26 cellular contexts compared by ENCODE assay signal in the genomic region with DNA sequence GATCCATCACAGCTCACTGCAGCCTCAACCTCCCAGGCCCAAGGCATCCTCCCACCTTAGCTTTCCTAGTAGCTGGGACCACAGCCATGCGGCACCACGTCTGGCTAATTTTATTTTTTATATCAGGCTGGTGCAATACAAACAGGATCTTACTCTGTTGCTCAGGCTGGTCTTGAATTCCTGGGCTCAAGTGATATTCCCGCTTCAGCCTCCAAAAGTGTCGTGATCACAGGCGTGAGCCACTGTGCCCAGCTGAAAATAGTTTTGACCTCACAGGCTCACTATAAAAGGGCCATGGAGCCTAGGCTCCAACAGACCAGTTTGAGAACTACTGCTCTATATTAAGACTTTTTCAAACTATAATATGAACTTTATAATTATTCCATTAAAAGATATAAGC. TPM values are rescaled to one million over a fixed set of nuclear protein-coding genes. Genes with fewer than 3 reads are reported as not detected.
A peak's percentile ranks its signal among the peaks of the same experiment; 100 is the strongest.
DNase-seq lines count a peak whose midpoint lies in the region; FAIRE-seq and TF ChIP-seq lines count a peak whose summit lies in the region.
"Had no signal": no experiment of that assay in that cellular context is flagged by ENCODE, and none has a peak within 500 bp of the region (broad histone marks: within the 10 kb centered on the region; RNA-seq: fewer than 3 reads in every experiment).

No MANE protein-coding gene starts in this region.

- H3K27me3 ChIP-seq in right atrium auricular region (no peaks in the 10 kb centered on the region), suprapubic skin (no peaks in the 10 kb centered on the region)
- H3K27me3 ChIP-seq: BE2C, MG63 had no signal

- H3K27me3 Mint-ChIP-seq in glutamatergic neuron (ENCODE audit: unreplicated experiment): peaks cover 2% of the 10 kb centered on the region
- H3K27me3 Mint-ChIP-seq: CD4-positive, CD25-positive, alpha-beta regulatory T cell had no signal

- no peaks in the 10 kb centered on the region for H3K4me1 Mint-ChIP-seq in glutamatergic neuron (ENCODE audit: low read depth, unreplicated experiment)
- H3K4me1 Mint-ChIP-seq: H9 had no signal

- no peaks in the 10 kb centered on the region for H3K9me3 Mint-ChIP-seq in glutamatergic neuron (ENCODE audit: unreplicated experiment)
- H3K9me3 Mint-ChIP-seq: CD4-positive, CD25-positive, alpha-beta regulatory T cell; H9; HFFc6 had no signal

- TF ChIP-seq POLR2A in suprapubic skin (IDR thresholded peaks at IDR 0.05) (no peak), GM12891 (IDR thresholded peaks at IDR 0.05; ENCODE audit: low read depth, low read length) (no peak)

- FAIRE-seq in GM12891 (lab: Jason Lieb, UNC): no peak
- FAIRE-seq: A204.1, GM12892, K562, RCC 7860 had no signal

- no peaks in the 10 kb centered on the region for H3K36me3 Mint-ChIP-seq in glutamatergic neuron (ENCODE audit: unreplicated experiment)

- intact Hi-C loops in posterior vena cava (cut with DNase I): no loop called here

- H3K4me1 ChIP-seq in right atrium auricular region (no peaks in the 10 kb centered on the region), suprapubic skin (no peaks in the 10 kb centered on the region)
- H3K4me1 ChIP-seq: BE2C had no signal

- peak overlapping the region; percentile 44 to 64 for H3K27ac ChIP-seq in right atrium auricular region
- H3K27ac ChIP-seq in suprapubic skin: no peak overlapping the region
- H3K27ac ChIP-seq: GM23248 had no signal

- DNase-seq in activated effector memory CD4-positive, alpha-beta T cell treated with anti-CD3 and anti-CD28 coated beads, Interleukin-2, amount 50 U/mL, for 16 hours: peak; percentile 28
- no peak for DNase-seq in activated effector memory CD4-positive, alpha-beta T cell treated with Interleukin-2 at 50 U/mL for 16 hours
- no peak for DNase-seq in right atrium auricular region (ENCODE audit: low spot score)
- peak; percentile 11 for DNase-seq in posterior vena cava (ENCODE audit: low spot score)
- peak; percentile 5 to 13 for DNase-seq in suprapubic skin (ENCODE audit: low spot score in 2 of 2)
- no peak for DNase-seq in glutamatergic neuron
- no peak for DNase-seq in NCI-H1930 (lab: John Stamatoyannopoulos, UW)
- no peak for DNase-seq in GM12891 (ENCODE audit: insufficient read length, low spot score)
- DNase-seq: BE2C; CD4-positive, CD25-positive, alpha-beta regulatory T cell; COR-L47; DMS 273 treated with DMSO at 0.1 percent for 48 hours; DND-41; GM23248; H9; HFFc6; MG63; NCI-H1417; NCI-H1694 treated with DMSO at 0.1 percent for 48 hours; NCI-H446 treated with DMSO at 0.1 percent for 48 hours; NCI-H526 treated with DMSO at 0.1 percent for 48 hours; OCI-M1 had no signal

- H3K4me3 Mint-ChIP-seq in glutamatergic neuron (ENCODE audit: unreplicated experiment): no peak overlapping the region
- H3K4me3 Mint-ChIP-seq: CD4-positive, CD25-positive, alpha-beta regulatory T cell; H9; HFFc6 had no signal

- no peak overlapping the region for H3K27ac Mint-ChIP-seq in glutamatergic neuron (ENCODE audit: unreplicated experiment)
- H3K27ac Mint-ChIP-seq: CD4-positive, CD25-positive, alpha-beta regulatory T cell; H9; HFFc6 had no signal

- no peak overlapping the region for H3K4me3 ChIP-seq in right atrium auricular region
- H3K4me3 ChIP-seq in suprapubic skin: no peak overlapping the region
- H3K4me3 ChIP-seq: GM23248, K562, MG63 had no signal

- peaks cover 87% of the 10 kb centered on the region for H3K36me3 ChIP-seq in right atrium auricular region
- peaks cover 99% of the 10 kb centered on the region for H3K36me3 ChIP-seq in suprapubic skin

- WGBS in suprapubic skin: 98% methylated on average over 5 of the region's 5 CpGs

- no peak for TF ChIP-seq CTCF in right atrium auricular region (IDR thresholded peaks at IDR 0.05)
- no peak for TF ChIP-seq CTCF in suprapubic skin (IDR thresholded peaks at IDR 0.05)
- TF ChIP-seq CTCF in glutamatergic neuron (IDR thresholded peaks at IDR 0.05; ENCODE audit: partially characterized antibody, unreplicated experiment): no peak

- H3K9me3 ChIP-seq in right atrium auricular region (no peaks in the 10 kb centered on the region), suprapubic skin (no peaks in the 10 kb centered on the region)
- H3K9me3 ChIP-seq: BE2C, MG63 had no signal

- TF ChIP-seq EP300 in suprapubic skin (IDR thresholded peaks at IDR 0.05): no peak

TF ChIP-seq in GM12891, 5 proteins besides CTCF, POLR2A, EP300 and RAD21:
- TF ChIP-seq SPI1 (IDR thresholded peaks at IDR 0.05; ENCODE audit: low read depth, low read length) (no peak), POLR2AphosphoS5 (IDR thresholded peaks at IDR 0.05; ENCODE audit: low read depth, low read length) (no peak), PAX5 (IDR thresholded peaks at IDR 0.05; ENCODE audit: insufficient read depth, low read length, severe bottlenecking) (no peak), TAF1 (IDR thresholded peaks at IDR 0.05; ENCODE audit: low read depth, low read length) (no peak), POU2F2 (IDR thresholded peaks at IDR 0.05; ENCODE audit: low read depth, low read length) (no peak)

RNA-seq across cellular contexts. Expression of gene SNX6, which starts 37.3 kb away (rescaled TPM):
- total RNA-seq in right atrium auricular region (10 to 100 TPM; 61.6 to 63.5 TPM), posterior vena cava (10 to 100 TPM; 83.7 to 84.6 TPM), suprapubic skin (10 to 100 TPM; 51.7 to 89.1 (median 70.9) TPM), glutamatergic neuron (ENCODE audit: unreplicated experiment) (71.3 TPM)
- 46.1 TPM for polyA plus RNA-seq in GM12891 (2012; ENCODE audit: low read depth, missing spikeins)

RNA-seq across cellular contexts. Expression of gene EAPP, which starts 53.1 kb away (rescaled TPM):
- total RNA-seq in right atrium auricular region: 10 to 100 TPM; 17.9 to 22.7 TPM
- total RNA-seq in posterior vena cava: 10 to 100 TPM; 22.4 to 30.9 TPM
- total RNA-seq in suprapubic skin: 10 to 100 TPM; 31.6 to 52.5 (median 43.7) TPM
- total RNA-seq in glutamatergic neuron (ENCODE audit: unreplicated experiment): 33.2 TPM
- 34.8 TPM for polyA plus RNA-seq in GM12891 (2012; ENCODE audit: low read depth, missing spikeins)

Comparison
In these comparisons a context has a peak if more than half of its experiments do, and no peak if none do; other contexts are left out.
1. DNase-seq: peak in activated effector memory CD4-positive, alpha-beta T cell treated with anti-CD3 and anti-CD28 coated beads, Interleukin-2, amount 50 U/mL, for 16 hours (single experiment), posterior vena cava (single experiment) and suprapubic skin (2 of 2); none in activated effector memory CD4-positive, alpha-beta T cell treated with Interleukin-2 at 50 U/mL for 16 hours (single experiment), right atrium auricular region (single experiment), glutamatergic neuron (single experiment), NCI-H1930 (0 of 2) and GM12891 (single experiment).